ENCODE assay signal across 22 cellular contexts in genomic region chr21:27110956-27111355, GRCh38.
"Had no signal": no experiment of that assay in that cellular context is flagged by ENCODE, and none has a peak within 500 bp of the region (broad histone marks: within the 10 kb centered on the region; RNA-seq: fewer than 3 reads in every experiment).

No MANE protein-coding gene starts in this region.

- H3K36me3 ChIP-seq: lower lobe of right lung, thoracic aorta had no signal

- H3K4me1 ChIP-seq: lower lobe of right lung had no signal

- ATAC-seq: activated CD8-positive, alpha-beta T cell treated with anti-CD3 and anti-CD28 coated beads for 36 hours; activated T-cell treated with anti-CD3 and anti-CD28 coated beads, Interleukin-2, amount 50 U/mL, for 4 hours; activated T-helper 17 cell treated with anti-CD3 and anti-CD28 coated beads, Interleukin-2, amount 50 U/mL, for 72 hours; left lobe of liver; lower lobe of right lung; natural killer cell; sciatic nerve; stimulated activated effector memory CD8-positive, alpha-beta T cell treated with anti-CD3 and anti-CD28 coated beads, Interleukin-12 subunit alpha, Interleukin-12 subunit beta, amount 100 ng/mL, for 72 hours; WTC11 had no signal

- H3K9me3 ChIP-seq: lower lobe of right lung, thoracic aorta had no signal

- H3K4me3 ChIP-seq: lower lobe of right lung, skin epidermis, thoracic aorta had no signal

- H3K27ac ChIP-seq: lower lobe of right lung, skin epidermis, thoracic aorta had no signal

- DNase-seq: activated CD4-positive, alpha-beta T cell treated with anti-CD3 and anti-CD28 coated beads, Interleukin-2, amount 50 U/mL, for 1 hour; activated CD8-positive, alpha-beta T cell treated with anti-CD3 and anti-CD28 coated beads for 36 hours; activated gamma-delta T cell treated with Interleukin-2 at 50 U/mL for 16 hours; activated naive CD4-positive, alpha-beta T cell treated with anti-CD3 and anti-CD28 coated beads, Interleukin-2, amount 50 U/mL, for 16 hours; activated T-cell treated with anti-CD3 and anti-CD28 coated beads, Interleukin-2, amount 50 U/mL, for 4 hours; dermis blood vessel endothelial cell; effector CD4-positive, alpha-beta T cell; glutamatergic neuron; islet precursor cell; lower lobe of right lung; mesendoderm; natural killer cell; stimulated activated CD4-positive, alpha-beta T cell treated with anti-CD3 and anti-CD28 coated beads, Interleukin-12 subunit alpha, Interleukin-12 subunit beta, amount 100 ng/mL, for 4 hours; stimulated activated CD4-positive, alpha-beta T cell treated with anti-CD3 and anti-CD28 coated beads, Interleukin-4, amount 100 ng/mL, for 1 hour; T-helper 2 cell had no signal
